Comparison of ENCODE assay signal across 24 cellular contexts in genomic region chr22:41793871-41794270, GRCh38. TPM values are rescaled to one million over a fixed set of nuclear protein-coding genes. Genes with fewer than 3 reads are reported as not detected.
DNase-seq lines count a peak whose midpoint lies in the region; ATAC-seq, FAIRE-seq and TF ChIP-seq lines count a peak whose summit lies in the region.
"Had no signal": no experiment of that assay in that cellular context is flagged by ENCODE, and none has a peak within 500 bp of the region (broad histone marks: within the 10 kb centered on the region; RNA-seq: fewer than 3 reads in every experiment).

No MANE protein-coding gene starts in this region.

- peak overlapping the region; percentile 12 for H3K27ac Mint-ChIP-seq in activated naive CD8-positive, alpha-beta T cell treated with anti-CD3 and anti-CD28 coated beads, Interleukin-2, amount 50 U/mL, for 24 hours
- H3K27ac Mint-ChIP-seq in activated naive CD8-positive, alpha-beta T cell treated with anti-CD3 and anti-CD28 coated beads for 36 hours = no peak overlapping the region
- H3K27ac Mint-ChIP-seq in IgD-negative memory B cell = peak overlapping the region in 2 of 3 donors; percentile 22 to 67
- H3K27ac Mint-ChIP-seq in central memory CD8-positive, alpha-beta T cell (ENCODE audit: low read depth) = peak overlapping the region; percentile 62
- no peak overlapping the region for H3K27ac Mint-ChIP-seq in mesothelial cell of epicardium

- peaks cover under 1% of the 10 kb centered on the region for H3K4me1 Mint-ChIP-seq in activated naive CD8-positive, alpha-beta T cell treated with anti-CD3 and anti-CD28 coated beads, Interleukin-2, amount 50 U/mL, for 24 hours
- peaks cover 8% of the 10 kb centered on the region for H3K4me1 Mint-ChIP-seq in activated naive CD8-positive, alpha-beta T cell treated with anti-CD3 and anti-CD28 coated beads for 36 hours
- H3K4me1 Mint-ChIP-seq in IgD-negative memory B cell (peaks cover 3 to 8% (median 7%) of the 10 kb centered on the region in 3 donors), mesothelial cell of epicardium (no peaks in the 10 kb centered on the region)
- peaks cover 7% of the 10 kb centered on the region for H3K4me1 Mint-ChIP-seq in central memory CD8-positive, alpha-beta T cell

- no peak for DNase-seq in activated naive CD8-positive, alpha-beta T cell treated with anti-CD3 and anti-CD28 coated beads, Interleukin-2, amount 50 U/mL, for 24 hours
- DNase-seq in activated naive CD8-positive, alpha-beta T cell treated with anti-CD3 and anti-CD28 coated beads for 36 hours = no peak
- no peak for DNase-seq in central memory CD8-positive, alpha-beta T cell (ENCODE audit: low spot score in 2 of 2)
- no peak for DNase-seq in urothelium cell line (ENCODE audit: low spot score)
- DNase-seq in LoVo (ENCODE audit: low spot score) = no peak
- no peak for DNase-seq in mesothelial cell of epicardium (ENCODE audit: low spot score in 2 of 2, unreplicated experiment in 2 of 2)
- DNase-seq: 8988T; ACHN; AML-193; BE2C; Calu3; CD4-positive, alpha-beta memory T cell; COR-L47; DMS53; DMS79 treated with DMSO at 0.1 percent for 48 hours; GF-D8; GM23248; H7; HCEC 1CT had no signal

- TF ChIP-seq CTCF in mesothelial cell of epicardium (IDR thresholded peaks at IDR 0.05; ENCODE audit: unreplicated experiment) = no peak

- no peaks in the 10 kb centered on the region for H3K27me3 Mint-ChIP-seq in activated naive CD8-positive, alpha-beta T cell treated with anti-CD3 and anti-CD28 coated beads, Interleukin-2, amount 50 U/mL, for 24 hours
- H3K27me3 Mint-ChIP-seq in activated naive CD8-positive, alpha-beta T cell treated with anti-CD3 and anti-CD28 coated beads for 36 hours = no peaks in the 10 kb centered on the region
- no peaks in the 10 kb centered on the region for H3K27me3 Mint-ChIP-seq in IgD-negative memory B cell
- no peaks in the 10 kb centered on the region for H3K27me3 Mint-ChIP-seq in central memory CD8-positive, alpha-beta T cell
- no peaks in the 10 kb centered on the region for H3K27me3 Mint-ChIP-seq in mesothelial cell of epicardium (ENCODE audit: low read depth)
- H3K27me3 Mint-ChIP-seq: CD4-positive, alpha-beta memory T cell had no signal

- no peaks in the 10 kb centered on the region for H3K9me3 Mint-ChIP-seq in activated naive CD8-positive, alpha-beta T cell treated with anti-CD3 and anti-CD28 coated beads, Interleukin-2, amount 50 U/mL, for 24 hours
- no peaks in the 10 kb centered on the region for H3K9me3 Mint-ChIP-seq in activated naive CD8-positive, alpha-beta T cell treated with anti-CD3 and anti-CD28 coated beads for 36 hours
- H3K9me3 Mint-ChIP-seq in IgD-negative memory B cell = no peaks in the 10 kb centered on the region
- no peaks in the 10 kb centered on the region for H3K9me3 Mint-ChIP-seq in central memory CD8-positive, alpha-beta T cell
- H3K9me3 Mint-ChIP-seq in mesothelial cell of epicardium = no peaks in the 10 kb centered on the region
- H3K9me3 Mint-ChIP-seq: CD4-positive, alpha-beta memory T cell had no signal

- no peak overlapping the region for H3K4me3 Mint-ChIP-seq in activated naive CD8-positive, alpha-beta T cell treated with anti-CD3 and anti-CD28 coated beads, Interleukin-2, amount 50 U/mL, for 24 hours
- no peak overlapping the region for H3K4me3 Mint-ChIP-seq in activated naive CD8-positive, alpha-beta T cell treated with anti-CD3 and anti-CD28 coated beads for 36 hours
- H3K4me3 Mint-ChIP-seq in IgD-negative memory B cell (no peak overlapping the region), mesothelial cell of epicardium (no peak overlapping the region)
- no peak overlapping the region for H3K4me3 Mint-ChIP-seq in central memory CD8-positive, alpha-beta T cell
- H3K4me3 Mint-ChIP-seq: CD4-positive, alpha-beta memory T cell had no signal

- peak; percentile 40 for FAIRE-seq in urothelium cell line (lab: Jason Lieb, UNC)
- FAIRE-seq: A549, GM18507, H1 had no signal

- ATAC-seq in activated naive CD8-positive, alpha-beta T cell treated with anti-CD3 and anti-CD28 coated beads, Interleukin-2, amount 50 U/mL, for 24 hours = no peak
- no peak for ATAC-seq in central memory CD8-positive, alpha-beta T cell (replicated peaks; ENCODE audit: extremely low read depth, poor library complexity, severe bottlenecking)
- no peak for ATAC-seq in GM19035 (IDR thresholded peaks at IDR 0.05; ENCODE audit: unreplicated experiment)
- ATAC-seq: A549 had no signal

- peaks cover 19% of the 10 kb centered on the region for H3K36me3 Mint-ChIP-seq in activated naive CD8-positive, alpha-beta T cell treated with anti-CD3 and anti-CD28 coated beads, Interleukin-2, amount 50 U/mL, for 24 hours (ENCODE audit: low read depth)
- peaks cover 12% of the 10 kb centered on the region for H3K36me3 Mint-ChIP-seq in activated naive CD8-positive, alpha-beta T cell treated with anti-CD3 and anti-CD28 coated beads for 36 hours
- H3K36me3 Mint-ChIP-seq in IgD-negative memory B cell (peaks cover 20% of the 10 kb centered on the region), mesothelial cell of epicardium (no peaks in the 10 kb centered on the region)
- H3K36me3 Mint-ChIP-seq in central memory CD8-positive, alpha-beta T cell (ENCODE audit: insufficient read depth) = peaks cover 24% of the 10 kb centered on the region

RNA-seq across cellular contexts. Expression of gene CCDC134, which starts 6.6 kb away (rescaled TPM):
- total RNA-seq in activated naive CD8-positive, alpha-beta T cell treated with anti-CD3 and anti-CD28 coated beads for 36 hours = 10 to 100 TPM; 14.4 to 15.8 TPM
- 6.1 TPM for polyA plus RNA-seq in IgD-negative memory B cell
- total RNA-seq in mesothelial cell of epicardium = 16.9 to 19.1 TPM (median 18.4 TPM) in 3 replicates

RNA-seq across cellular contexts. Expression of gene SREBF2, which starts 39.0 kb away (rescaled TPM):
- total RNA-seq in activated naive CD8-positive, alpha-beta T cell treated with anti-CD3 and anti-CD28 coated beads for 36 hours = 10 to 100 TPM; 68.1 to 74.8 TPM
- polyA plus RNA-seq in IgD-negative memory B cell = 59.8 TPM
- 127 to 130 TPM (median 129 TPM) in 3 replicates for total RNA-seq in mesothelial cell of epicardium

Comparison
In these comparisons a context has a peak if more than half of its experiments do, and no peak if none do; other contexts are left out.
1. H3K27ac Mint-ChIP-seq: peak in activated naive CD8-positive, alpha-beta T cell treated with anti-CD3 and anti-CD28 coated beads, Interleukin-2, amount 50 U/mL, for 24 hours (single experiment), IgD-negative memory B cell (2 of 3) and central memory CD8-positive, alpha-beta T cell (single experiment); none in activated naive CD8-positive, alpha-beta T cell treated with anti-CD3 and anti-CD28 coated beads for 36 hours (single experiment) and mesothelial cell of epicardium (single experiment).